Comparison of ENCODE assay signal across 20 cellular contexts in the genomic region with DNA sequence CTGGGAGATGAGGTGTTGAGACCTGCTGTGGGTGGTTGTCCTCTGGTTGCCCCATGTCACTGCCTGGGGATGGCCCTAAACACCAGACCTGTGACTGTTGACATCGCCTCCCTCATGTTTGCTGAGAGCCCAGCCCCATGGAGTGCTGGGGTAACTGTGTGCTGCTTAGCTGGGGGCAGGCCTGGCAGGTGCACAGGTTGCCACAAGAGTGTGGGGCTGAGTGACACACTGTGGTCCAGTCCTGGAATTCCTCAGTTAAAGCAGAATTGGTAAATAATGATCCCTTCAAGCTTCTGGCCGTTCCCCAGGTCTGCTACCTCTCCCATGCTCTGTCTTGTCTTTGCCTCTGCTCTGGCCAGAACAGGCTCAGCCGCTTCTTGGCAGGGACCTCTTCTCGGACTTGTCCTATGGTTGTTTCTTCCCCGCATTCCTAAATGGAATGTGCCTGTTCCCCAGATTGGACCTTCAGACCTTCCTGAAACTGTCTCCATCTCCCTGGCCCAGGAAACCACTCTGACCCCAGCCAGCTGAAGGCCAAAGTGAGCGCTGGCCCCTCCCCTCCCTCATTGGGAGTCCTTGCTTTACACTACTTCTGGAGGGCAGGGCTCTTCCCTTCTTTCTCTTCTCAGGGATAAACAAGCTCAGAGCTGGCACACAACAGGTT.
DNase-seq lines count a peak whose midpoint lies in the region; ATAC-seq and TF ChIP-seq lines count a peak whose summit lies in the region.
"Had no signal": no experiment of that assay in that cellular context is flagged by ENCODE, and none has a peak within 500 bp of the region (broad histone marks: within the 10 kb centered on the region; RNA-seq: fewer than 3 reads in every experiment).

No MANE protein-coding gene starts in this region.

- H3K27me3 ChIP-seq in breast epithelium: no peaks in the 10 kb centered on the region
- no peaks in the 10 kb centered on the region for H3K27me3 ChIP-seq in Peyer's patch
- peaks cover 3% of the 10 kb centered on the region for H3K27me3 ChIP-seq in suprapubic skin

- intact Hi-C loops in breast epithelium (cut with DNase I; ENCODE audit: low total_unique reads): no loop called here
- intact Hi-C loops in MCF 10A (cut with micrococcal nuclease): no loop called here
- intact Hi-C loops in activated T-helper 1 cell treated with anti-CD3 and anti-CD28 coated beads, Interleukin-12 subunit alpha, Interleukin-12 subunit beta, Interleukin-2, Interleukin-4 antibody, amounts not matched to agents 30 ng/mL and 10 ng/mL and 1 ng/mL, durations not matched to agents 14 hours and 24 hours and 36 hours (cut with micrococcal nuclease): no loop called here

- POLR2A ChIA-PET in MCF 10A (lab: Yijun Ruan, JAX): no interaction called here

- 61% methylated on average over 5 of the region's 6 CpGs for WGBS in suprapubic skin

- no peaks in the 10 kb centered on the region for H3K4me1 Mint-ChIP-seq in MCF 10A (ENCODE audit: insufficient read depth, unreplicated experiment)
- H3K4me1 Mint-ChIP-seq in activated T-helper 1 cell treated with anti-CD3 and anti-CD28 coated beads, Interleukin-12 subunit alpha, Interleukin-12 subunit beta, Interleukin-2, Interleukin-4 antibody, amounts not matched to agents 30 ng/mL and 10 ng/mL and 1 ng/mL, durations not matched to agents 14 hours and 24 hours and 36 hours (ENCODE audit: low read depth): no peaks in the 10 kb centered on the region
- H3K4me1 Mint-ChIP-seq: CD8-positive, alpha-beta memory T cell had no signal

- CTCF ChIA-PET in MCF 10A (lab: Yijun Ruan, JAX): interaction anchor here (0.7 to 1.3 kb wide), 3 partner anchors 46 to 178 kb away, joined by 3 read pairs; no protein-coding TSS in a partner anchor

- peak in 1 of 2 donors; percentile 26 for DNase-seq in breast epithelium (ENCODE audit: low spot score in 2 of 2)
- no peak for DNase-seq in MCF 10A (ENCODE audit: unreplicated experiment)
- DNase-seq in Peyer's patch: peak in 2 of 3 donors; percentile 32 to 37
- DNase-seq in medulla oblongata (ENCODE audit: extremely low spot score): peak; percentile 52
- peak; percentile 9 to 56 for DNase-seq in suprapubic skin (ENCODE audit: low spot score in 2 of 2)
- no peak for DNase-seq in NCI-H128 (lab: John Stamatoyannopoulos, UW; ENCODE audit: unreplicated experiment)
- DNase-seq in activated T-helper 1 cell treated with anti-CD3 and anti-CD28 coated beads, Interleukin-12 subunit alpha, Interleukin-12 subunit beta, Interleukin-2, Interleukin-4 antibody, amounts not matched to agents 30 ng/mL and 10 ng/mL and 1 ng/mL, durations not matched to agents 14 hours and 24 hours and 36 hours (ENCODE audit: low spot score): no peak
- DNase-seq: CD8-positive, alpha-beta memory T cell; DMS79 treated with DMSO at 0.1 percent for 48 hours; HFFc6; IMR-90; NCI-H1048; NCI-H1436 treated with DMSO at 0.1 percent for 48 hours; NCI-H2081; NCI-H2171 treated with DMSO at 0.1 percent for 48 hours; NCI-H446; OCI-M1; RPMI8226 had no signal

- H3K4me3 Mint-ChIP-seq in MCF 10A (ENCODE audit: unreplicated experiment): no peak overlapping the region
- no peak overlapping the region for H3K4me3 Mint-ChIP-seq in activated T-helper 1 cell treated with anti-CD3 and anti-CD28 coated beads, Interleukin-12 subunit alpha, Interleukin-12 subunit beta, Interleukin-2, Interleukin-4 antibody, amounts not matched to agents 30 ng/mL and 10 ng/mL and 1 ng/mL, durations not matched to agents 14 hours and 24 hours and 36 hours
- H3K4me3 Mint-ChIP-seq: CD8-positive, alpha-beta memory T cell; HFFc6 had no signal

- H3K4me1 ChIP-seq in breast epithelium: no peaks in the 10 kb centered on the region
- no peaks in the 10 kb centered on the region for H3K4me1 ChIP-seq in Peyer's patch
- no peaks in the 10 kb centered on the region for H3K4me1 ChIP-seq in suprapubic skin

- TF ChIP-seq CTCF in breast epithelium (IDR thresholded peaks at IDR 0.05) (no peak), MCF 10A (IDR thresholded peaks at IDR 0.05; ENCODE audit: unreplicated experiment) (no peak), Peyer's patch (IDR thresholded peaks at IDR 0.05) (no peak), suprapubic skin (IDR thresholded peaks at IDR 0.05) (no peak)

- TF ChIP-seq POLR2A in breast epithelium (IDR thresholded peaks at IDR 0.05) (no peak), Peyer's patch (IDR thresholded peaks at IDR 0.05) (no peak), suprapubic skin (IDR thresholded peaks at IDR 0.05) (no peak)

- TF ChIP-seq EP300 in suprapubic skin (IDR thresholded peaks at IDR 0.05): no peak

- no peak overlapping the region for H3K27ac Mint-ChIP-seq in MCF 10A (ENCODE audit: low read depth, unreplicated experiment)
- no peak overlapping the region for H3K27ac Mint-ChIP-seq in activated T-helper 1 cell treated with anti-CD3 and anti-CD28 coated beads, Interleukin-12 subunit alpha, Interleukin-12 subunit beta, Interleukin-2, Interleukin-4 antibody, amounts not matched to agents 30 ng/mL and 10 ng/mL and 1 ng/mL, durations not matched to agents 14 hours and 24 hours and 36 hours
- H3K27ac Mint-ChIP-seq: CD8-positive, alpha-beta memory T cell; HFFc6 had no signal

- H3K9me3 ChIP-seq in breast epithelium: no peaks in the 10 kb centered on the region
- no peaks in the 10 kb centered on the region for H3K9me3 ChIP-seq in Peyer's patch
- H3K9me3 ChIP-seq in suprapubic skin: no peaks in the 10 kb centered on the region

- no peaks in the 10 kb centered on the region for H3K36me3 ChIP-seq in breast epithelium
- no peaks in the 10 kb centered on the region for H3K36me3 ChIP-seq in Peyer's patch
- H3K36me3 ChIP-seq in suprapubic skin: no peaks in the 10 kb centered on the region

- no peaks in the 10 kb centered on the region for H3K27me3 Mint-ChIP-seq in MCF 10A (ENCODE audit: insufficient read depth, unreplicated experiment)
- H3K27me3 Mint-ChIP-seq in activated T-helper 1 cell treated with anti-CD3 and anti-CD28 coated beads, Interleukin-12 subunit alpha, Interleukin-12 subunit beta, Interleukin-2, Interleukin-4 antibody, amounts not matched to agents 30 ng/mL and 10 ng/mL and 1 ng/mL, durations not matched to agents 14 hours and 24 hours and 36 hours (ENCODE audit: insufficient read depth): peaks cover 13% of the 10 kb centered on the region

- H3K4me3 ChIP-seq in breast epithelium (no peak overlapping the region), Peyer's patch (no peak overlapping the region), suprapubic skin (no peak overlapping the region)

- BruUV-seq in MCF 10A (replicated peaks; lab: Mats Ljungman, UMichigan): no TSS peak

- ATAC-seq in HG03097 (IDR thresholded peaks at IDR 0.05; ENCODE audit: low FRiP score, unreplicated experiment): no peak

- H3K27ac ChIP-seq in breast epithelium (peak overlapping the region; percentile 15 to 38), Peyer's patch (no peak overlapping the region), suprapubic skin (no peak overlapping the region)
- H3K27ac ChIP-seq: HL-60 had no signal

- no peaks in the 10 kb centered on the region for H3K9me3 Mint-ChIP-seq in MCF 10A (ENCODE audit: unreplicated experiment)
- H3K9me3 Mint-ChIP-seq in activated T-helper 1 cell treated with anti-CD3 and anti-CD28 coated beads, Interleukin-12 subunit alpha, Interleukin-12 subunit beta, Interleukin-2, Interleukin-4 antibody, amounts not matched to agents 30 ng/mL and 10 ng/mL and 1 ng/mL, durations not matched to agents 14 hours and 24 hours and 36 hours: no peaks in the 10 kb centered on the region
- H3K9me3 Mint-ChIP-seq: CD8-positive, alpha-beta memory T cell; HFFc6 had no signal

- H3K36me3 Mint-ChIP-seq in MCF 10A (ENCODE audit: insufficient read depth, unreplicated experiment): no peaks in the 10 kb centered on the region
- no peaks in the 10 kb centered on the region for H3K36me3 Mint-ChIP-seq in activated T-helper 1 cell treated with anti-CD3 and anti-CD28 coated beads, Interleukin-12 subunit alpha, Interleukin-12 subunit beta, Interleukin-2, Interleukin-4 antibody, amounts not matched to agents 30 ng/mL and 10 ng/mL and 1 ng/mL, durations not matched to agents 14 hours and 24 hours and 36 hours (ENCODE audit: low read depth)
- H3K36me3 Mint-ChIP-seq: CD8-positive, alpha-beta memory T cell had no signal

Comparison
In these comparisons a context has a peak if more than half of its experiments do, and no peak if none do; other contexts are left out.
1. DNase-seq: peak in Peyer's patch (2 of 3), medulla oblongata (single experiment) and suprapubic skin (2 of 2); none in MCF 10A (single experiment), NCI-H128 (single experiment) and activated T-helper 1 cell treated with anti-CD3 and anti-CD28 coated beads, Interleukin-12 subunit alpha, Interleukin-12 subunit beta, Interleukin-2, Interleukin-4 antibody, amounts not matched to agents 30 ng/mL and 10 ng/mL and 1 ng/mL, durations not matched to agents 14 hours and 24 hours and 36 hours (single experiment).
2. H3K27ac ChIP-seq: peak in breast epithelium (2 of 2); none in Peyer's patch (0 of 4) and suprapubic skin (single experiment).